In genomic region chr2:2743164-2743571, GRCh38 we compare ENCODE assay signal across 10 cellular contexts.
A peak's percentile ranks its signal among the peaks of the same experiment; 100 is the strongest.
DNase-seq lines count a peak whose midpoint lies in the region; ATAC-seq, FAIRE-seq and TF ChIP-seq lines count a peak whose summit lies in the region.
"Had no signal": no experiment of that assay in that cellular context is flagged by ENCODE, and none has a peak within 500 bp of the region (broad histone marks: within the 10 kb centered on the region; RNA-seq: fewer than 3 reads in every experiment).

No MANE protein-coding gene starts in this region.

- peaks cover 5% of the 10 kb centered on the region for H3K9me3 Mint-ChIP-seq in mesothelial cell of epicardium

- H3K4me1 ChIP-seq in A549: no peaks in the 10 kb centered on the region

- no peak overlapping the region for H3K4me2 ChIP-seq in A549

- TF ChIP-seq POLR2A in A549 (IDR thresholded peaks at IDR 0.05; ENCODE audit: low read length): no peak

- peaks cover 7% of the 10 kb centered on the region for H3K4me1 Mint-ChIP-seq in mesothelial cell of epicardium

- H3K27me3 Mint-ChIP-seq in mesothelial cell of epicardium (ENCODE audit: low read depth): peaks cover 13% of the 10 kb centered on the region

- TF ChIP-seq CTCF in A549 (IDR thresholded peaks at IDR 0.05): no peak
- no peak for TF ChIP-seq CTCF in mesothelial cell of epicardium (IDR thresholded peaks at IDR 0.05; ENCODE audit: unreplicated experiment)

- H3K27ac Mint-ChIP-seq in mesothelial cell of epicardium: peak overlapping the region; percentile 30

- TF ChIP-seq EP300 in A549 (IDR thresholded peaks at IDR 0.05): no peak

- CTCF ChIA-PET in A549 (lab: Yijun Ruan, JAX): no interaction called here

- H3K36me3 Mint-ChIP-seq in mesothelial cell of epicardium: no peaks in the 10 kb centered on the region

- ATAC-seq in A549 (peak; percentile 15 to 46; a peak in 3 of 6 replicates), esophagus mucosa (peak; percentile 56), GM21360 (IDR thresholded peaks at IDR 0.05; ENCODE audit: unreplicated experiment) (no peak)
- ATAC-seq: GM12878 had no signal

- no peak for TF ChIP-seq RAD21 in A549 (conservative IDR thresholded peaks at IDR 0.05 in 1 of 2, IDR thresholded peaks at IDR 0.05 in 1 of 2)

- no peak for FAIRE-seq in A549 (lab: Jason Lieb, UNC)
- FAIRE-seq: GM12878 had no signal

- H3K9me3 ChIP-seq in A549: no peaks in the 10 kb centered on the region

- DNase-seq in A549 (ENCODE audit: low read depth in 1 of 2, low spot score in 1 of 2) (no peak), NCI-H446 (lab: John Stamatoyannopoulos, UW) (peak; percentile 88 to 92), mesothelial cell of epicardium (ENCODE audit: low spot score in 2 of 2, unreplicated experiment in 2 of 2) (no peak), NCI-H146 (lab: John Stamatoyannopoulos, UW) (no peak), H4 (ENCODE audit: low spot score) (no peak), AML-193 (lab: John Stamatoyannopoulos, UW) (no peak)
- DNase-seq: activated gamma-delta T cell had no signal

- H3K4me3 Mint-ChIP-seq in mesothelial cell of epicardium: no peak overlapping the region

- no peak overlapping the region for H3K27ac ChIP-seq in A549

- WGBS in A549 (ENCODE audit: missing lambda C conversion rate): 18% methylated on average over 6 of the region's 6 CpGs

- POLR2A ChIA-PET in A549 (lab: Yijun Ruan, JAX): no interaction called here

- H3K4me3 ChIP-seq in A549: no peak overlapping the region
- H3K4me3 ChIP-seq: GM12878 had no signal

TF ChIP-seq in A549, 52 proteins besides CTCF, POLR2A, EP300 and RAD21:
- TF ChIP-seq JUNB (IDR thresholded peaks at IDR 0.05) (no peak), KDM1A (IDR thresholded peaks at IDR 0.05; ENCODE audit: low read depth) (no peak), BCL3 (IDR thresholded peaks at IDR 0.05) (no peak), ZSCAN20 (CRISPR knock-in tag; IDR thresholded peaks at IDR 0.05) (no peak), EHF (CRISPR knock-in tag; IDR thresholded peaks at IDR 0.05) (no peak), FOXS1 (CRISPR knock-in tag; IDR thresholded peaks at IDR 0.05) (no peak), BHLHE40 (IDR thresholded peaks at IDR 0.05; ENCODE audit: low read depth, low read length) (no peak), CBX8 (IDR thresholded peaks at IDR 0.05) (no peak), HOXB5 (CRISPR knock-in tag; IDR thresholded peaks at IDR 0.05) (no peak), RNF2 (IDR thresholded peaks at IDR 0.05; ENCODE audit: borderline replicate concordance, low read depth) (no peak)

Comparison
In these comparisons a context has a peak if more than half of its experiments do, and no peak if none do; other contexts are left out.
1. DNase-seq: peak in NCI-H446 (2 of 2); none in A549 (0 of 2), mesothelial cell of epicardium (0 of 2), NCI-H146 (single experiment), H4 (single experiment) and AML-193 (0 of 2).